In genomic region chr12:132593938-132594358, GRCh38 we compare ENCODE assay signal across 8 cellular contexts. TPM values are rescaled to one million over a fixed set of nuclear protein-coding genes. Genes with fewer than 3 reads are reported as not detected.
DNase-seq lines count a peak whose midpoint lies in the region; ATAC-seq and TF ChIP-seq lines count a peak whose summit lies in the region.

No MANE protein-coding gene starts in this region.

- no peaks in the 10 kb centered on the region for H3K36me3 Mint-ChIP-seq in activated naive CD4-positive, alpha-beta T cell treated with anti-CD3 and anti-CD28 coated beads, Interleukin-2, amount 10 ng/mL, durations not matched to agents 7 days and 5 days
- H3K36me3 Mint-ChIP-seq in MCF 10A (ENCODE audit: insufficient read depth, unreplicated experiment), result peaks cover 5% of the 10 kb centered on the region

- H3K4me3 Mint-ChIP-seq in activated naive CD4-positive, alpha-beta T cell treated with anti-CD3 and anti-CD28 coated beads, Interleukin-2, amount 10 ng/mL, durations not matched to agents 7 days and 5 days, result no peak overlapping the region
- peak overlapping the region; percentile 47 for H3K4me3 Mint-ChIP-seq in MCF 10A (ENCODE audit: unreplicated experiment)

- intact Hi-C loops in MCF 10A (cut with micrococcal nuclease) (no loop called here), gastrocnemius medialis (cut with DNase I; ENCODE audit: low total_unique reads) (no loop called here)

- no TSS peak for BruUV-seq in MCF 10A (replicated peaks; lab: Mats Ljungman, UMichigan)

- H3K27me3 Mint-ChIP-seq in activated naive CD4-positive, alpha-beta T cell treated with anti-CD3 and anti-CD28 coated beads, Interleukin-2, amount 10 ng/mL, durations not matched to agents 7 days and 5 days, result peaks cover 41% of the 10 kb centered on the region
- H3K27me3 Mint-ChIP-seq in MCF 10A (ENCODE audit: insufficient read depth, unreplicated experiment), result peaks cover 32% of the 10 kb centered on the region

- WGBS in iPS DF 6.9 (ENCODE audit: insufficient coverage, insufficient read length), result no CpG with 5 or more reads among the region's 11 CpGs

- CTCF ChIA-PET in activated naive CD4-positive, alpha-beta T cell treated with anti-CD3 and anti-CD28 coated beads, Interleukin-2, amount 10 ng/mL, durations not matched to agents 7 days and 5 days (lab: Charles Lee), result interaction anchor here (1.4 kb wide), 1 partner anchor 179 kb away, joined by 3 read pairs; no protein-coding TSS in a partner anchor
- CTCF ChIA-PET in MCF 10A (lab: Yijun Ruan, JAX), result no interaction called here

- H3K9me3 Mint-ChIP-seq in activated naive CD4-positive, alpha-beta T cell treated with anti-CD3 and anti-CD28 coated beads, Interleukin-2, amount 10 ng/mL, durations not matched to agents 7 days and 5 days, result no peaks in the 10 kb centered on the region
- H3K9me3 Mint-ChIP-seq in MCF 10A (ENCODE audit: unreplicated experiment), result no peaks in the 10 kb centered on the region

- H3K4me1 Mint-ChIP-seq in activated naive CD4-positive, alpha-beta T cell treated with anti-CD3 and anti-CD28 coated beads, Interleukin-2, amount 10 ng/mL, durations not matched to agents 7 days and 5 days, result peaks cover 16% of the 10 kb centered on the region
- H3K4me1 Mint-ChIP-seq in MCF 10A (ENCODE audit: insufficient read depth, unreplicated experiment), result peaks cover 8% of the 10 kb centered on the region

- H3K9me3 ChIP-seq in iPS DF 6.9 (ENCODE audit: control insufficient read depth, insufficient read depth, low read length), result no peaks in the 10 kb centered on the region
- no peaks in the 10 kb centered on the region for H3K9me3 ChIP-seq in gastrocnemius medialis

- POLR2A ChIA-PET in MCF 10A (lab: Yijun Ruan, JAX), result no interaction called here

- peak; percentile 62 for ATAC-seq in HG03558 (IDR thresholded peaks at IDR 0.05; ENCODE audit: extremely low read depth, unreplicated experiment)
- peak; percentile 99 for ATAC-seq in gastrocnemius medialis
- ATAC-seq in HG02610 (IDR thresholded peaks at IDR 0.05; ENCODE audit: unreplicated experiment), result no peak

- no peak overlapping the region for H3K27ac Mint-ChIP-seq in activated naive CD4-positive, alpha-beta T cell treated with anti-CD3 and anti-CD28 coated beads, Interleukin-2, amount 10 ng/mL, durations not matched to agents 7 days and 5 days
- H3K27ac Mint-ChIP-seq in MCF 10A (ENCODE audit: low read depth, unreplicated experiment), result no peak overlapping the region

- TF ChIP-seq CTCF in MCF 10A (IDR thresholded peaks at IDR 0.05; ENCODE audit: unreplicated experiment), result no peak
- TF ChIP-seq CTCF in gastrocnemius medialis (IDR thresholded peaks at IDR 0.05 in 4 of 5, conservative IDR thresholded peaks at IDR 0.05 in 1 of 5), result no peak

- H3K27ac ChIP-seq in iPS DF 6.9 (ENCODE audit: low read length) (no peak overlapping the region), gastrocnemius medialis (no peak overlapping the region)

- in situ Hi-C loops in gastrocnemius medialis (cut with MboI; ENCODE audit: low sequenced_read_pairs in 4 of 4), result no loop called here

- H3K27me3 ChIP-seq in iPS DF 6.9 (ENCODE audit: control insufficient read depth, insufficient read depth, low read length), result peaks cover 14% of the 10 kb centered on the region; the same call in 1 of the 2 replicates
- peaks cover 0 to 25% (median 11%) of the 10 kb centered on the region in 3 donors for H3K27me3 ChIP-seq in gastrocnemius medialis

- H3K36me3 ChIP-seq in iPS DF 6.9 (ENCODE audit: control insufficient read depth, insufficient read depth, low read length) (no peaks in the 10 kb centered on the region), gastrocnemius medialis (no peaks in the 10 kb centered on the region)

- no peak for TF ChIP-seq POLR2A in gastrocnemius medialis (IDR thresholded peaks at IDR 0.05)

- no peaks in the 10 kb centered on the region for H3K4me1 ChIP-seq in iPS DF 6.9 (ENCODE audit: control insufficient read depth, insufficient read depth, low read length)
- peaks cover 0 to 10% of the 10 kb centered on the region in 2 donors for H3K4me1 ChIP-seq in gastrocnemius medialis

- peak; percentile 45 for DNase-seq in activated naive CD4-positive, alpha-beta T cell treated with anti-CD3 and anti-CD28 coated beads, Interleukin-2, amount 10 ng/mL, durations not matched to agents 7 days and 5 days
- no peak for DNase-seq in activated naive CD4-positive, alpha-beta T cell treated with anti-CD3 and anti-CD28 coated beads, Interleukin-2, amount 50 U/mL, for 16 hours
- DNase-seq in NCI-H82 (lab: John Stamatoyannopoulos, UW) (peak; percentile 100), MCF 10A (ENCODE audit: unreplicated experiment) (peak; percentile 96), iPS DF 6.9 (ENCODE audit: low read depth, low spot score) (peak; percentile 81), gastrocnemius medialis (peak; percentile 69 to 86)

- H3K4me3 ChIP-seq in iPS DF 6.9 (ENCODE audit: low read length), result no peak overlapping the region
- peak overlapping the region; percentile 3 to 35 (median 18) for H3K4me3 ChIP-seq in gastrocnemius medialis

RNA-seq across cellular contexts. Expression of gene LRCOL1, which starts 16.4 kb away (rescaled TPM):
- total RNA-seq in MCF 10A (2022), result not detected in 2 replicates
- under 1 TPM in 1 of 4 donors, not detected in 3; 0.83 TPM for total RNA-seq in gastrocnemius medialis

RNA-seq across cellular contexts. Expression of gene P2RX2, which starts 24.6 kb away (rescaled TPM):
- total RNA-seq in MCF 10A (2022) (not detected in 2 replicates), gastrocnemius medialis (not detected)
